8 cellular contexts compared by ENCODE assay signal in genomic region chr1:27296773-27297214, GRCh38. TPM values are rescaled to one million over a fixed set of nuclear protein-coding genes. Genes with fewer than 3 reads are reported as not detected.
DNase-seq lines count a peak whose midpoint lies in the region; ATAC-seq and TF ChIP-seq lines count a peak whose summit lies in the region.

No MANE protein-coding gene starts in this region.

- H3K4me1 Mint-ChIP-seq in CD4-positive, CD25-positive, alpha-beta regulatory T cell, result peaks cover 0 to 8% (median 3%) of the 10 kb centered on the region in 4 donors
- no peaks in the 10 kb centered on the region for H3K4me1 Mint-ChIP-seq in activated naive CD8-positive, alpha-beta T cell treated with anti-CD3 and anti-CD28 coated beads for 36 hours

- no peak overlapping the region for H3K4me3 Mint-ChIP-seq in CD4-positive, CD25-positive, alpha-beta regulatory T cell
- H3K4me3 Mint-ChIP-seq in activated naive CD8-positive, alpha-beta T cell treated with anti-CD3 and anti-CD28 coated beads for 36 hours, result no peak overlapping the region

- no peaks in the 10 kb centered on the region for H3K79me2 ChIP-seq in SU-DHL-6 (ENCODE audit: insufficient read depth, low read length)

- H3K4me1 ChIP-seq in CD4-positive, CD25-positive, alpha-beta regulatory T cell (ENCODE audit: control insufficient read depth, insufficient read depth, low read length, poor library complexity, severe bottlenecking), result no peaks in the 10 kb centered on the region
- H3K4me1 ChIP-seq in cardiac muscle cell (ENCODE audit: low read depth), result peaks cover 18% of the 10 kb centered on the region
- peaks cover 22 to 30% (median 27%) of the 10 kb centered on the region in 4 donors for H3K4me1 ChIP-seq in upper lobe of left lung

- no peaks in the 10 kb centered on the region for H3K9me2 ChIP-seq in SU-DHL-6 (replicated peaks; ENCODE audit: insufficient read depth, low read length)

- H3F3A ChIP-seq in SU-DHL-6 (ENCODE audit: insufficient read depth), result no peaks in the 10 kb centered on the region

- H3K4me2 ChIP-seq in SU-DHL-6 (ENCODE audit: low read depth, low read length, poor library complexity, severe bottlenecking), result no peak overlapping the region

- TF ChIP-seq CTCF in SU-DHL-6 (IDR thresholded peaks at IDR 0.05; ENCODE audit: insufficient read depth, low read length, poor library complexity, severe bottlenecking) (peak; percentile 81), cardiac muscle cell (IDR thresholded peaks at IDR 0.05; ENCODE audit: low read depth, low read length) (peak; percentile 68), upper lobe of left lung (IDR thresholded peaks at IDR 0.05) (peak in 5 of 6 experiments; percentile 37 to 82 (median 55))

- 35 to 53% methylated on average over 8 to 10 of the region's 10 CpGs for WGBS in upper lobe of left lung, 2 donors

- DNase-seq in CD4-positive, CD25-positive, alpha-beta regulatory T cell, result peak; percentile 51 to 56 (median 52)
- DNase-seq in HPDE6-E6E7 (ENCODE audit: extremely low spot score), result peak; percentile 47
- peak; percentile 48 for DNase-seq in activated naive CD8-positive, alpha-beta T cell treated with anti-CD3 and anti-CD28 coated beads for 36 hours
- DNase-seq in cardiac muscle cell (ENCODE audit: low read depth in 1 of 2, low spot score in 1 of 2), result peak; percentile 65 to 77
- DNase-seq in posterior vena cava (ENCODE audit: low spot score), result peak; percentile 92
- DNase-seq in upper lobe of left lung, result peak; percentile 65 to 83

- H4K20me1 ChIP-seq in SU-DHL-6 (ENCODE audit: low read depth, low read length), result no peaks in the 10 kb centered on the region

- no peaks in the 10 kb centered on the region for H3K9me3 Mint-ChIP-seq in CD4-positive, CD25-positive, alpha-beta regulatory T cell
- H3K9me3 Mint-ChIP-seq in activated naive CD8-positive, alpha-beta T cell treated with anti-CD3 and anti-CD28 coated beads for 36 hours, result no peaks in the 10 kb centered on the region

- no peak overlapping the region for H3K27ac ChIP-seq in CD4-positive, CD25-positive, alpha-beta regulatory T cell (ENCODE audit: insufficient read depth, low read length, poor library complexity, severe bottlenecking)
- H3K27ac ChIP-seq in SU-DHL-6 (ENCODE audit: low read depth, low read length) (no peak overlapping the region), cardiac muscle cell (no peak overlapping the region), upper lobe of left lung (no peak overlapping the region)

- H3K27ac Mint-ChIP-seq in CD4-positive, CD25-positive, alpha-beta regulatory T cell, result no peak overlapping the region
- no peak overlapping the region for H3K27ac Mint-ChIP-seq in activated naive CD8-positive, alpha-beta T cell treated with anti-CD3 and anti-CD28 coated beads for 36 hours

- no peaks in the 10 kb centered on the region for H3K27me3 ChIP-seq in CD4-positive, CD25-positive, alpha-beta regulatory T cell (ENCODE audit: control insufficient read depth, insufficient read depth, low read length)
- no peaks in the 10 kb centered on the region for H3K27me3 ChIP-seq in SU-DHL-6 (ENCODE audit: low read length)
- H3K27me3 ChIP-seq in cardiac muscle cell, result no peaks in the 10 kb centered on the region
- H3K27me3 ChIP-seq in upper lobe of left lung, result no peaks in the 10 kb centered on the region

- peak; percentile 41 to 48 for ATAC-seq in CD4-positive, CD25-positive, alpha-beta regulatory T cell (ENCODE audit: low read depth in 2 of 2)
- ATAC-seq in upper lobe of left lung (ENCODE audit: low FRiP score in 2 of 2) (peak in 1 of 2 donors; percentile 56), GM19351 (IDR thresholded peaks at IDR 0.05; ENCODE audit: unreplicated experiment) (no peak)

- no peaks in the 10 kb centered on the region for H3K9me3 ChIP-seq in CD4-positive, CD25-positive, alpha-beta regulatory T cell (ENCODE audit: control insufficient read depth in 2 of 2, low read length in 2 of 2)
- H3K9me3 ChIP-seq in SU-DHL-6 (ENCODE audit: insufficient read depth, low read length) (no peaks in the 10 kb centered on the region), cardiac muscle cell (ENCODE audit: low read depth) (no peaks in the 10 kb centered on the region), upper lobe of left lung (no peaks in the 10 kb centered on the region)

- TF ChIP-seq POLR2A in upper lobe of left lung (IDR thresholded peaks at IDR 0.05), result no peak

- no peak overlapping the region for H3K9ac ChIP-seq in SU-DHL-6 (ENCODE audit: low read length)

- no peak overlapping the region for H3K4me3 ChIP-seq in CD4-positive, CD25-positive, alpha-beta regulatory T cell (ENCODE audit: low read depth, low read length)
- H3K4me3 ChIP-seq in SU-DHL-6 (ENCODE audit: insufficient read depth, low read length, poor library complexity, severe bottlenecking) (no peak overlapping the region), cardiac muscle cell (no peak overlapping the region), upper lobe of left lung (no peak overlapping the region)

- no peaks in the 10 kb centered on the region for H3K27me3 Mint-ChIP-seq in CD4-positive, CD25-positive, alpha-beta regulatory T cell
- H3K27me3 Mint-ChIP-seq in activated naive CD8-positive, alpha-beta T cell treated with anti-CD3 and anti-CD28 coated beads for 36 hours, result no peaks in the 10 kb centered on the region

- intact Hi-C loops in posterior vena cava (cut with DNase I), result no loop called here

- peaks cover 73% of the 10 kb centered on the region for H3K36me3 ChIP-seq in CD4-positive, CD25-positive, alpha-beta regulatory T cell (ENCODE audit: control insufficient read depth, insufficient read depth, low read length)
- H3K36me3 ChIP-seq in SU-DHL-6 (ENCODE audit: low read length) (no peaks in the 10 kb centered on the region; the same call in 1 of the 2 replicates), cardiac muscle cell (peaks cover 23% of the 10 kb centered on the region), upper lobe of left lung (peaks cover 19 to 85% (median 59%) of the 10 kb centered on the region in 4 donors)

- H3K36me3 Mint-ChIP-seq in CD4-positive, CD25-positive, alpha-beta regulatory T cell, result peaks cover 35% of the 10 kb centered on the region
- H3K36me3 Mint-ChIP-seq in activated naive CD8-positive, alpha-beta T cell treated with anti-CD3 and anti-CD28 coated beads for 36 hours, result peaks cover 1% of the 10 kb centered on the region

- no peak for TF ChIP-seq EP300 in upper lobe of left lung (IDR thresholded peaks at IDR 0.05)

- no peak overlapping the region for H2AFZ ChIP-seq in SU-DHL-6 (ENCODE audit: low read depth, low read length, severe bottlenecking)

RNA-seq across cellular contexts. Expression of gene TMEM222, which starts 25.2 kb away (rescaled TPM):
- total RNA-seq in CD4-positive, CD25-positive, alpha-beta regulatory T cell, result 26.3 TPM
- 10 to 100 TPM; 59.9 to 71.2 (median 67.4) TPM for polyA plus RNA-seq in CD4-positive, CD25-positive, alpha-beta regulatory T cell
- 10 to 100 TPM; 38.3 to 41.0 TPM for total RNA-seq in activated naive CD8-positive, alpha-beta T cell treated with anti-CD3 and anti-CD28 coated beads for 36 hours
- 32.1 and 39.6 TPM in 2 replicates for total RNA-seq in cardiac muscle cell
- polyA plus RNA-seq in cardiac muscle cell, result 55.2 and 60.5 TPM in 2 replicates
- 10 to 100 TPM; 25.0 to 26.7 TPM for total RNA-seq in posterior vena cava
- 10 to 100 TPM; 11.5 to 43.9 (median 30.1) TPM for total RNA-seq in upper lobe of left lung

RNA-seq across cellular contexts. Expression of gene SYTL1, which starts 45.0 kb away (rescaled TPM):
- 191 TPM for total RNA-seq in CD4-positive, CD25-positive, alpha-beta regulatory T cell
- 100 to 1,000 TPM in 3 of 4 donors, 10 to 100 TPM in 1; 91.0 to 138 (median 120) TPM for polyA plus RNA-seq in CD4-positive, CD25-positive, alpha-beta regulatory T cell
- 10 to 100 TPM; 39.6 to 45.5 TPM for total RNA-seq in activated naive CD8-positive, alpha-beta T cell treated with anti-CD3 and anti-CD28 coated beads for 36 hours
- total RNA-seq in cardiac muscle cell (14.7 and 23.5 TPM in 2 replicates), posterior vena cava (1 to 10 TPM; 1.6 to 1.9 TPM), upper lobe of left lung (10 to 100 TPM; 28.7 to 74.4 (median 44.1) TPM)
- polyA plus RNA-seq in cardiac muscle cell, result 31.8 and 44.1 TPM in 2 replicates
